In the genomic region with DNA sequence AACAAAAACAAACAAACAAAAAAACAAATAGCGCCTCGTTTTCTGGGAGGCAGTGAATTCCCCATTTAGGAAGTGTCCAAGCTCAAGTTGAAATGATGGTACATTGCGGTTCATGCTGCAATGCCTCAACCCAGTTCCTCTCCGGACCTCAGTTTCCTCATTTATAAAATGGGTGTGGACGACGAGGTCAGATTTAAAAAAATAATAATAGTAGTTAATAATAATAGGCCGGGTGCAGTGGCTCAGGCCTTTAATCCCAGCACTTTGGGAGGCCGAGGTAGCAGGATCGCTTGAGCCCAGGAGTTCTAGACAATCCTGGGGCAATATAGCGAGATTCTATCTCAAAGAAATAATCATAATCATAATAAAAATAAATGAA, we compare ENCODE assay signal across 1 cellular context.
TF ChIP-seq lines count a peak whose summit lies in the region.

No MANE protein-coding gene starts in this region.

TF ChIP-seq in SK-N-SH, 30 proteins besides CTCF, POLR2A, EP300 and RAD21:
- TF ChIP-seq RXRA (IDR thresholded peaks at IDR 0.05; ENCODE audit: borderline replicate concordance, low read depth) (no peak), TCF12 (IDR thresholded peaks at IDR 0.05) (no peak), SMC3 (IDR thresholded peaks at IDR 0.05; ENCODE audit: low read depth, low read length) (no peak), ELF1 (IDR thresholded peaks at IDR 0.05) (no peak), RFX5 (IDR thresholded peaks at IDR 0.05; ENCODE audit: low read length) (no peak), FOXM1 (IDR thresholded peaks at IDR 0.05; ENCODE audit: low read depth) (no peak)
- TF ChIP-seq, protein P1, sequence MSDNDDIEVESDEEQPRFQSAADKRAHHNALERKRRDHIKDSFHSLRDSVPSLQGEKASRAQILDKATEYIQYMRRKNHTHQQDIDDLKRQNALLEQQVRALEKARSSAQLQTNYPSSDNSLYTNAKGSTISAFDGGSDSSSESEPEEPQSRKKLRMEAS (IDR thresholded peaks at IDR 0.05; ENCODE audit: low read depth) = no peak
- TF ChIP-seq, protein P2, sequence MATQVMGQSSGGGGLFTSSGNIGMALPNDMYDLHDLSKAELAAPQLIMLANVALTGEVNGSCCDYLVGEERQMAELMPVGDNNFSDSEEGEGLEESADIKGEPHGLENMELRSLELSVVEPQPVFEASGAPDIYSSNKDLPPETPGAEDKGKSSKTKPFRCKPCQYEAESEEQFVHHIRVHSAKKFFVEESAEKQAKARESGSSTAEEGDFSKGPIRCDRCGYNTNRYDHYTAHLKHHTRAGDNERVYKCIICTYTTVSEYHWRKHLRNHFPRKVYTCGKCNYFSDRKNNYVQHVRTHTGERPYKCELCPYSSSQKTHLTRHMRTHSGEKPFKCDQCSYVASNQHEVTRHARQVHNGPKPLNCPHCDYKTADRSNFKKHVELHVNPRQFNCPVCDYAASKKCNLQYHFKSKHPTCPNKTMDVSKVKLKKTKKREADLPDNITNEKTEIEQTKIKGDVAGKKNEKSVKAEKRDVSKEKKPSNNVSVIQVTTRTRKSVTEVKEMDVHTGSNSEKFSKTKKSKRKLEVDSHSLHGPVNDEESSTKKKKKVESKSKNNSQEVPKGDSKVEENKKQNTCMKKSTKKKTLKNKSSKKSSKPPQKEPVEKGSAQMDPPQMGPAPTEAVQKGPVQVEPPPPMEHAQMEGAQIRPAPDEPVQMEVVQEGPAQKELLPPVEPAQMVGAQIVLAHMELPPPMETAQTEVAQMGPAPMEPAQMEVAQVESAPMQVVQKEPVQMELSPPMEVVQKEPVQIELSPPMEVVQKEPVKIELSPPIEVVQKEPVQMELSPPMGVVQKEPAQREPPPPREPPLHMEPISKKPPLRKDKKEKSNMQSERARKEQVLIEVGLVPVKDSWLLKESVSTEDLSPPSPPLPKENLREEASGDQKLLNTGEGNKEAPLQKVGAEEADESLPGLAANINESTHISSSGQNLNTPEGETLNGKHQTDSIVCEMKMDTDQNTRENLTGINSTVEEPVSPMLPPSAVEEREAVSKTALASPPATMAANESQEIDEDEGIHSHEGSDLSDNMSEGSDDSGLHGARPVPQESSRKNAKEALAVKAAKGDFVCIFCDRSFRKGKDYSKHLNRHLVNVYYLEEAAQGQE (IDR thresholded peaks at IDR 0.05; ENCODE audit: low read depth, low read length) = no peak
- TF ChIP-seq, protein P3, sequence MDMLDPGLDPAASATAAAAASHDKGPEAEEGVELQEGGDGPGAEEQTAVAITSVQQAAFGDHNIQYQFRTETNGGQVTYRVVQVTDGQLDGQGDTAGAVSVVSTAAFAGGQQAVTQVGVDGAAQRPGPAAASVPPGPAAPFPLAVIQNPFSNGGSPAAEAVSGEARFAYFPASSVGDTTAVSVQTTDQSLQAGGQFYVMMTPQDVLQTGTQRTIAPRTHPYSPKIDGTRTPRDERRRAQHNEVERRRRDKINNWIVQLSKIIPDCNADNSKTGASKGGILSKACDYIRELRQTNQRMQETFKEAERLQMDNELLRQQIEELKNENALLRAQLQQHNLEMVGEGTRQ (IDR thresholded peaks at IDR 0.05; ENCODE audit: borderline replicate concordance, low read depth, low read length) = no peak
